In genomic region chr2:66667288-66667780, GRCh38 we compare ENCODE assay signal across 15 cellular contexts.
DNase-seq lines count a peak whose midpoint lies in the region; ATAC-seq and TF ChIP-seq lines count a peak whose summit lies in the region.
"Had no signal": no experiment of that assay in that cellular context is flagged by ENCODE, and none has a peak within 500 bp of the region (broad histone marks: within the 10 kb centered on the region; RNA-seq: fewer than 3 reads in every experiment).

No MANE protein-coding gene starts in this region.

- dilution Hi-C loops in mammary epithelial cell (cut with HindIII; ENCODE audit: low sequenced_read_pairs): no loop called here

- no peaks in the 10 kb centered on the region for H3K36me3 ChIP-seq in mammary epithelial cell (ENCODE audit: insufficient read depth, low read length)
- no peaks in the 10 kb centered on the region for H3K36me3 ChIP-seq in effector memory CD4-positive, alpha-beta T cell (ENCODE audit: control insufficient read depth, insufficient read depth, low read length)

- DNase-seq in mammary epithelial cell (peak; percentile 15), MCF 10A (ENCODE audit: unreplicated experiment) (no peak), WTC11 (ENCODE audit: low spot score) (no peak), mesothelial cell of epicardium (ENCODE audit: low spot score in 2 of 2, unreplicated experiment in 2 of 2) (no peak), NCI-H1105 treated with DMSO at 0.1 percent for 48 hours (lab: John Stamatoyannopoulos, UW) (no peak)
- DNase-seq in activated CD4-positive, alpha-beta T cell treated with anti-CD3 and anti-CD28 coated beads for 48 hours: no peak
- DNase-seq in effector memory CD4-positive, alpha-beta T cell: no peak
- DNase-seq: CD8-positive, alpha-beta T cell; DMS53; GF-D8; H9 had no signal

- no peak overlapping the region for H3K4me3 ChIP-seq in mammary epithelial cell (replicated peaks in 1 of 3; ENCODE audit: insufficient read depth in 1 of 3, low read depth in 2 of 3, low read length in 3 of 3)
- H3K4me3 ChIP-seq in effector memory CD4-positive, alpha-beta T cell (ENCODE audit: insufficient read depth, low read depth, low read length, poor library complexity, severe bottlenecking): no peak overlapping the region

- H3K9ac ChIP-seq in mammary epithelial cell (ENCODE audit: insufficient read depth, low read length): no peak overlapping the region

- H3K36me3 Mint-ChIP-seq in MCF 10A (ENCODE audit: insufficient read depth, unreplicated experiment) (no peaks in the 10 kb centered on the region), WTC11 (no peaks in the 10 kb centered on the region), mesothelial cell of epicardium (no peaks in the 10 kb centered on the region)
- H3K36me3 Mint-ChIP-seq: CD14-positive monocyte; CD8-positive, alpha-beta T cell had no signal

- ATAC-seq in WTC11: peak; percentile 65
- no peak for ATAC-seq in HG03139 (IDR thresholded peaks at IDR 0.05; ENCODE audit: unreplicated experiment)
- ATAC-seq: CD8-positive, alpha-beta T cell; HepG2 had no signal

- WGBS in mammary epithelial cell (ENCODE audit: low coverage, missing lambda C conversion rate): 49% methylated on average over 5 of the region's 5 CpGs

- H3K4me2 ChIP-seq in mammary epithelial cell (ENCODE audit: insufficient read depth, low read depth, low read length): no peak overlapping the region

- no peak for TF ChIP-seq CTCF in mammary epithelial cell (conservative IDR thresholded peaks at IDR 0.05 in 1 of 2, IDR thresholded peaks at IDR 0.05 in 1 of 2; ENCODE audit: extremely low read depth in 1 of 2, insufficient read depth in 1 of 2, low read depth in 1 of 2, low read length in 2 of 2)
- TF ChIP-seq CTCF in MCF 10A (IDR thresholded peaks at IDR 0.05; ENCODE audit: unreplicated experiment): no peak
- TF ChIP-seq CTCF in WTC11 (IDR thresholded peaks at IDR 0.05): no peak
- no peak for TF ChIP-seq CTCF in mesothelial cell of epicardium (IDR thresholded peaks at IDR 0.05; ENCODE audit: unreplicated experiment)

- H3K9me3 Mint-ChIP-seq in MCF 10A (ENCODE audit: unreplicated experiment): no peaks in the 10 kb centered on the region
- H3K9me3 Mint-ChIP-seq in WTC11: peaks cover 6% of the 10 kb centered on the region
- H3K9me3 Mint-ChIP-seq in mesothelial cell of epicardium: peaks cover 4% of the 10 kb centered on the region
- H3K9me3 Mint-ChIP-seq: CD8-positive, alpha-beta T cell had no signal

- POLR2A ChIA-PET in MCF 10A (lab: Yijun Ruan, JAX) (no interaction called here), WTC11 (lab: Charles Lee) (no interaction called here)

- no peaks in the 10 kb centered on the region for H3K27me3 Mint-ChIP-seq in MCF 10A (ENCODE audit: insufficient read depth, unreplicated experiment)
- no peaks in the 10 kb centered on the region for H3K27me3 Mint-ChIP-seq in WTC11 (ENCODE audit: low read depth)
- H3K27me3 Mint-ChIP-seq in mesothelial cell of epicardium (ENCODE audit: low read depth): no peaks in the 10 kb centered on the region

- in situ Hi-C loops in mammary epithelial cell (cut with MboI; ENCODE audit: low sequenced_read_pairs in 2 of 2): no loop called here

- no peak overlapping the region for H3K27ac ChIP-seq in mammary epithelial cell (ENCODE audit: insufficient read depth, low read depth, low read length)
- no peak overlapping the region for H3K27ac ChIP-seq in effector memory CD4-positive, alpha-beta T cell (ENCODE audit: insufficient read depth, low read length, poor library complexity, severe bottlenecking)
- H3K27ac ChIP-seq: 22Rv1 had no signal

- intact Hi-C loops in mammary epithelial cell (cut with micrococcal nuclease): no loop called here
- intact Hi-C loops in MCF 10A (cut with micrococcal nuclease): no loop called here

- H3K27me3 ChIP-seq in mammary epithelial cell (ENCODE audit: insufficient read depth, low read length): no peaks in the 10 kb centered on the region
- H3K27me3 ChIP-seq in effector memory CD4-positive, alpha-beta T cell (replicated peaks; ENCODE audit: control insufficient read depth, insufficient read depth, low read length, poor library complexity, severe bottlenecking): no peaks in the 10 kb centered on the region

- BruUV-seq in mammary epithelial cell (replicated peaks; lab: Mats Ljungman, UMichigan) (no TSS peak), MCF 10A (replicated peaks; lab: Mats Ljungman, UMichigan) (no TSS peak)

- H3K4me1 Mint-ChIP-seq in MCF 10A (ENCODE audit: insufficient read depth, unreplicated experiment): peaks cover 10% of the 10 kb centered on the region
- H3K4me1 Mint-ChIP-seq in WTC11: peaks cover 18% of the 10 kb centered on the region
- peaks cover 27% of the 10 kb centered on the region for H3K4me1 Mint-ChIP-seq in mesothelial cell of epicardium

- no peaks in the 10 kb centered on the region for H3K79me2 ChIP-seq in mammary epithelial cell (ENCODE audit: insufficient read depth, low read length)

- H3K4me3 Mint-ChIP-seq in MCF 10A (ENCODE audit: unreplicated experiment) (no peak overlapping the region), WTC11 (no peak overlapping the region), mesothelial cell of epicardium (no peak overlapping the region)
- H3K4me3 Mint-ChIP-seq: CD14-positive monocyte; CD8-positive, alpha-beta T cell; H9 had no signal

- H4K20me1 ChIP-seq in mammary epithelial cell (ENCODE audit: insufficient read depth, low read length): no peaks in the 10 kb centered on the region

- CTCF ChIA-PET in mammary epithelial cell (lab: Charles Lee; ENCODE audit: low non-redundant PET): no interaction called here
- CTCF ChIA-PET in MCF 10A (lab: Yijun Ruan, JAX): no interaction called here
- CTCF ChIA-PET in WTC11 (lab: Charles Lee): no interaction called here

- H2AFZ ChIP-seq in mammary epithelial cell (ENCODE audit: low read depth, low read length): peak overlapping the region; percentile 29

- no peaks in the 10 kb centered on the region for H3K9me3 ChIP-seq in mammary epithelial cell (replicated peaks; ENCODE audit: insufficient read depth, low read length)
- no peaks in the 10 kb centered on the region for H3K9me3 ChIP-seq in effector memory CD4-positive, alpha-beta T cell (ENCODE audit: control insufficient read depth, low read length)

- no peak overlapping the region for H3K27ac Mint-ChIP-seq in MCF 10A (ENCODE audit: low read depth, unreplicated experiment)
- H3K27ac Mint-ChIP-seq in WTC11: no peak overlapping the region
- peak overlapping the region; percentile 21 for H3K27ac Mint-ChIP-seq in mesothelial cell of epicardium
- H3K27ac Mint-ChIP-seq: CD8-positive, alpha-beta T cell; H9 had no signal

- no peaks in the 10 kb centered on the region for H3K4me1 ChIP-seq in mammary epithelial cell (ENCODE audit: insufficient read depth, low read length)
- no peaks in the 10 kb centered on the region for H3K4me1 ChIP-seq in effector memory CD4-positive, alpha-beta T cell (ENCODE audit: control insufficient read depth, insufficient read depth, low read length, poor library complexity, severe bottlenecking)

TF ChIP-seq in WTC11, 78 proteins besides CTCF, POLR2A, EP300 and RAD21 (continues in another document):
- no peak for TF ChIP-seq NR3C1 (CRISPR knock-in tag; conservative IDR thresholded peaks at IDR 0.05; ENCODE audit: low read depth)
- TF ChIP-seq NR2C2 (CRISPR knock-in tag; IDR thresholded peaks at IDR 0.05): no peak
- TF ChIP-seq E2F5 (CRISPR knock-in tag; IDR thresholded peaks at IDR 0.05): no peak
- no peak for TF ChIP-seq ZNF425 (CRISPR knock-in tag; conservative IDR thresholded peaks at IDR 0.05)
- no peak for TF ChIP-seq MAX (CRISPR knock-in tag; IDR thresholded peaks at IDR 0.05)
- TF ChIP-seq NFE2L1 (CRISPR knock-in tag; IDR thresholded peaks at IDR 0.05): no peak
- TF ChIP-seq GABPB1 (CRISPR knock-in tag; IDR thresholded peaks at IDR 0.05): no peak
- TF ChIP-seq ZNF671 (CRISPR knock-in tag; IDR thresholded peaks at IDR 0.05): no peak
- TF ChIP-seq NFYB (CRISPR knock-in tag; conservative IDR thresholded peaks at IDR 0.05; ENCODE audit: low read depth): no peak
- TF ChIP-seq MXD4 (CRISPR knock-in tag; IDR thresholded peaks at IDR 0.05; ENCODE audit: borderline replicate concordance): no peak
- no peak for TF ChIP-seq PREB (CRISPR knock-in tag; IDR thresholded peaks at IDR 0.05; ENCODE audit: borderline replicate concordance)
